ENCODE assay signal across 1 cellular context in genomic region chr5:177508837-177509236, GRCh38.
TF ChIP-seq lines count a peak whose summit lies in the region.

No MANE protein-coding gene starts in this region.

TF ChIP-seq in endothelial cell of umbilical vein, 7 proteins besides CTCF, POLR2A, EP300 and RAD21:
- TF ChIP-seq MAX (IDR thresholded peaks at IDR 0.05; ENCODE audit: insufficient read depth, insufficient read length) (no peak), FOS (IDR thresholded peaks at IDR 0.05; ENCODE audit: borderline replicate concordance, insufficient read depth, low read length) (no peak), JUN (IDR thresholded peaks at IDR 0.05; ENCODE audit: borderline replicate concordance, insufficient read depth, insufficient read length, low read depth) (no peak), EZH2 (IDR thresholded peaks at IDR 0.05; ENCODE audit: borderline replicate concordance, low read depth, low read length, severe bottlenecking) (no peak), POLR2AphosphoS5 (IDR thresholded peaks at IDR 0.05; ENCODE audit: insufficient read depth, low read depth, low read length) (no peak), MYC (IDR thresholded peaks at IDR 0.05; ENCODE audit: low read depth, low read length) (no peak), GATA2 (IDR thresholded peaks at IDR 0.05; ENCODE audit: insufficient read depth, insufficient read length, low read depth, low read length) (no peak)
